8 cellular contexts compared by ENCODE assay signal in the genomic region with DNA sequence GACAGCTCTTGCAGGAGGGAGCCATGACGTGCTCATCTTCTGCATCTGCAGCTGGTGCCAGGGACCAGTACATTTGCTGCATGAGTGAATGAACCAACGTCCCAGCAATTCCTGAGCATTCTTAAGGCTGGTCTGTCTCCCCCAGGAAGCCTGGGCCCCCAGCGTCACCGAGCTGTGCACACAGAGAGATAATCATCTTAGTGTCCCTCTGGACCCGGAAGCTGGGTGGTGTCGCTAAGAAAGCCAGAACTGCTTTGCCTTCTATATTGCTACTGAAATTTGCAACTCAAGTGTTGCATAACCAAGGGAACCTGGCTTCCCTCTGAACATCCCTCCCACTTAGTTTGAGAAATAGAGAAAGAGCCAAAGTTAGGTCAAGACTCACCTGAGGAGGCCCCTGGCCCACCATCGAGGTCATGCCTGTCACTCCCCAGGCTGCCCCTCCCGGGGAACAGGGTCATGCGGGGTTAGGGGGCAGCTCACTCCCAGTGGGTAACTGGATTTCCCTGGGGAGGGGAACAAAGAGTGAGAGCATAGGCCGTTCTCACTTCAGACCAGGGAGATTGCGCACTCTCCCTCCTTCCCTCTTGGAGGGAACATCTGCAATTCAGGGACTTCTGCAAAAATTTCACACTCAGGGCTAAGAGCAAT.
DNase-seq lines count a peak whose midpoint lies in the region; TF ChIP-seq lines count a peak whose summit lies in the region.

No MANE protein-coding gene starts in this region.

- H3K4me3 Mint-ChIP-seq in endodermal cell, result no peak overlapping the region

- H3K27me3 ChIP-seq in GM23248 (replicated peaks; ENCODE audit: insufficient read depth) (no peaks in the 10 kb centered on the region), endodermal cell (ENCODE audit: control insufficient read depth, insufficient read depth, low read length, poor library complexity, severe bottlenecking) (no peaks in the 10 kb centered on the region), ovary (no peaks in the 10 kb centered on the region)

- peak overlapping the region; percentile 69 for H3K4me2 ChIP-seq in GM23248 (ENCODE audit: unreplicated experiment)

- H3K36me3 Mint-ChIP-seq in endodermal cell (ENCODE audit: low read depth), result peaks cover 23% of the 10 kb centered on the region

- H3K9me3 Mint-ChIP-seq in endodermal cell, result peaks cover 55% of the 10 kb centered on the region

- H3K9me3 ChIP-seq in GM23248 (ENCODE audit: low read depth) (peaks cover 7% of the 10 kb centered on the region), endodermal cell (ENCODE audit: control insufficient read depth, low read length) (peaks cover 54% of the 10 kb centered on the region), ovary (no peaks in the 10 kb centered on the region)

- DNase-seq in GM12864 (ENCODE audit: low read depth), result peak; percentile 27
- peak; percentile 49 for DNase-seq in GM23248
- peak; percentile 24 for DNase-seq in NCI-H69 (lab: John Stamatoyannopoulos, UW)
- DNase-seq in endodermal cell, result peak; percentile 63
- DNase-seq in ovary, result peak in 3 of 5 donors; percentile 35 to 49 (median 36)
- no peak for DNase-seq in effector CD8-positive, alpha-beta T cell (lab: John Stamatoyannopoulos, UW)
- no peak for DNase-seq in GM10248 (ENCODE audit: extremely low spot score)
- DNase-seq in NCI-H146 (lab: John Stamatoyannopoulos, UW), result no peak

- peaks cover 31% of the 10 kb centered on the region for H3K4me1 Mint-ChIP-seq in endodermal cell

- H3K9me2 ChIP-seq in GM23248 (ENCODE audit: insufficient read depth), result no peaks in the 10 kb centered on the region

- in situ Hi-C loops in GM23248 (cut with MboI), result no loop called here

- POLR2A ChIA-PET in GM10248 (lab: Yijun Ruan, JAX), result interaction anchor here (1.0 kb wide), 1 partner anchor 53 kb away, joined by 3 read pairs; no protein-coding TSS in a partner anchor

- CTCF ChIA-PET in GM10248 (lab: Yijun Ruan, JAX), result interaction anchor here (1.1 to 1.6 kb wide), 3 partner anchors 16 to 101 kb away, joined by 3 to 4 read pairs (median 3); no protein-coding TSS in a partner anchor

- TF ChIP-seq POLR2A in ovary (IDR thresholded peaks at IDR 0.05), result no peak

- peaks cover 13% of the 10 kb centered on the region for H3F3A ChIP-seq in GM23248 (ENCODE audit: insufficient read depth)

- H3K4me3 ChIP-seq in GM12864 (ENCODE audit: low read depth, low read length), result peak overlapping the region; percentile 1; the same call in 1 of the 2 replicates
- peak overlapping the region; percentile 43 for H3K4me3 ChIP-seq in GM23248
- peak overlapping the region; percentile 43 for H3K4me3 ChIP-seq in endodermal cell (ENCODE audit: low read length)
- no peak overlapping the region for H3K4me3 ChIP-seq in ovary

- 5 to 6% methylated on average over 11 of the region's 11 CpGs for WGBS in GM23248 (ENCODE audit: low coverage in 1 of 2, low lambda C conversion rate in 2 of 2, missing lambda C conversion rate in 2 of 2), 2 experiments
- WGBS in endodermal cell (ENCODE audit: insufficient coverage in 1 of 2, insufficient read length in 1 of 2), 2 experiments, result 65 to 70% methylated on average over 6 to 11 of the region's 11 CpGs
- WGBS in ovary, 3 donors, result 40 to 57% (median 54%) methylated on average over 11 of the region's 11 CpGs

- TF ChIP-seq EP300 in ovary (IDR thresholded peaks at IDR 0.05), result no peak

- H3K4me1 ChIP-seq in GM23248 (ENCODE audit: insufficient read depth) (peaks cover 21% of the 10 kb centered on the region), endodermal cell (ENCODE audit: control insufficient read depth, insufficient read depth, low read length) (peaks cover 7% of the 10 kb centered on the region), ovary (ENCODE audit: insufficient read depth) (peaks cover 7% of the 10 kb centered on the region)

- peak overlapping the region; percentile 63 for H2AFZ ChIP-seq in GM23248

- intact Hi-C loops in ovary (cut with DNase I), result loop anchor here in 1 of 4 donors (10.0 kb wide), 1 partner anchor 48 kb away; no protein-coding TSS in a partner anchor

- no peak for TF ChIP-seq CTCF in GM12864 (IDR thresholded peaks at IDR 0.05; ENCODE audit: low read depth, low read length, missing control alignments)
- no peak for TF ChIP-seq CTCF in endodermal cell (conservative IDR thresholded peaks at IDR 0.05)
- TF ChIP-seq CTCF in ovary (IDR thresholded peaks at IDR 0.05), result no peak
- no peak for TF ChIP-seq CTCF in GM10248 (IDR thresholded peaks at IDR 0.05; ENCODE audit: control extremely low read depth, extremely low read depth, low read depth, missing control alignments)

- no peaks in the 10 kb centered on the region for H3K79me2 ChIP-seq in GM23248 (ENCODE audit: insufficient read depth)

- peaks cover 4% of the 10 kb centered on the region for H3K27me3 Mint-ChIP-seq in endodermal cell (ENCODE audit: insufficient read depth)

- H3K27ac ChIP-seq in GM23248 (peak overlapping the region; percentile 80), endodermal cell (ENCODE audit: low read depth, low read length) (peak overlapping the region; percentile 96), ovary (peak overlapping the region; percentile 1 to 55)

- H3K9ac ChIP-seq in GM23248, result peak overlapping the region; percentile 47
- H3K9ac ChIP-seq in endodermal cell (ENCODE audit: extremely low read depth, low read length, poor library complexity, severe bottlenecking), result no peak overlapping the region

- no peaks in the 10 kb centered on the region for H4K20me1 ChIP-seq in GM23248 (ENCODE audit: insufficient read depth)

- peak overlapping the region; percentile 83 for H3K27ac Mint-ChIP-seq in endodermal cell

- no peaks in the 10 kb centered on the region for H3K36me3 ChIP-seq in GM23248 (ENCODE audit: low read depth)
- no peaks in the 10 kb centered on the region for H3K36me3 ChIP-seq in endodermal cell (ENCODE audit: control insufficient read depth, insufficient read depth, low read length)
- H3K36me3 ChIP-seq in ovary, result no peaks in the 10 kb centered on the region

Comparison
In these comparisons a context has a peak if more than half of its experiments do, and no peak if none do; other contexts are left out.
1. DNase-seq: peak in GM12864 (single experiment), GM23248 (single experiment), NCI-H69 (single experiment), endodermal cell (single experiment) and ovary (3 of 5); none in effector CD8-positive, alpha-beta T cell (single experiment), GM10248 (single experiment) and NCI-H146 (single experiment).
2. H3K27ac ChIP-seq: peak in every context shown above with its lines; median percentile 96 in endodermal cell; 80 in GM23248; 28 in ovary.